In the genomic region with DNA sequence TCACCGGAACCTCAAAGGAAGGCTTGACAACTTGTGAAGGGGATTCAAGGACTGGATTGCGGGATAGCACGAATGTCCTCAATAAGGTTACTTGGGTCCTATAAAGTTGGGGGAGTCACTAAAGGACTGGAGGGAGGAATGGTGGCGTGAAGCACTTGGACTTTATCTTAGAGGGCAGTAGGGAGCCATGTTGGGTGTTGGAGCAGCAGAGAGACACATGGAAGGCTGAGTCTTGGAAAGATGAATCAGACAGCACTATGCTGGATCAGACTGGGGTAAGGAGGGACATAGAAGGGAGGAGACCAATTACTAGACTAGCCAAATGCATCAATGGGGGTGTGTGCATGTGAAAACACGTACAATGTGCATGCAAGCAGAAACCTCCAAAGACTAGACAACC, we compare ENCODE assay signal across 1 cellular context.
TF ChIP-seq lines count a peak whose summit lies in the region.

No MANE protein-coding gene starts in this region.

TF ChIP-seq in HEK293, 187 proteins besides CTCF, POLR2A, EP300 and RAD21 (continued from another document):
- TF ChIP-seq, protein P1, sequence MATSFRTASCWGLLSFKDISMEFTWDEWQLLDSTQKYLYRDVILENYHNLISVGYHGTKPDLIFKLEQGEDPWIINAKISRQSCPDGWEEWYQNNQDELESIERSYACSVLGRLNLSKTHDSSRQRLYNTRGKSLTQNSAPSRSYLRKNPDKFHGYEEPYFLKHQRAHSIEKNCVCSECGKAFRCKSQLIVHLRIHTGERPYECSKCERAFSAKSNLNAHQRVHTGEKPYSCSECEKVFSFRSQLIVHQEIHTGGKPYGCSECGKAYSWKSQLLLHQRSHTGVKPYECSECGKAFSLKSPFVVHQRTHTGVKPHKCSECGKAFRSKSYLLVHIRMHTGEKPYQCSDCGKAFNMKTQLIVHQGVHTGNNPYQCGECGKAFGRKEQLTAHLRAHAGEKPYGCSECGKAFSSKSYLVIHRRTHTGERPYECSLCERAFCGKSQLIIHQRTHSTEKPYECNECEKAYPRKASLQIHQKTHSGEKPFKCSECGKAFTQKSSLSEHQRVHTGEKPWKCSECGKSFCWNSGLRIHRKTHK (tag by site-specific recombination; IDR thresholded peaks at IDR 0.05) = no peak
- no peak for TF ChIP-seq ZBTB1 (tag by site-specific recombination; IDR thresholded peaks at IDR 0.05)
